ENCODE assay signal across 8 cellular contexts in the genomic region with DNA sequence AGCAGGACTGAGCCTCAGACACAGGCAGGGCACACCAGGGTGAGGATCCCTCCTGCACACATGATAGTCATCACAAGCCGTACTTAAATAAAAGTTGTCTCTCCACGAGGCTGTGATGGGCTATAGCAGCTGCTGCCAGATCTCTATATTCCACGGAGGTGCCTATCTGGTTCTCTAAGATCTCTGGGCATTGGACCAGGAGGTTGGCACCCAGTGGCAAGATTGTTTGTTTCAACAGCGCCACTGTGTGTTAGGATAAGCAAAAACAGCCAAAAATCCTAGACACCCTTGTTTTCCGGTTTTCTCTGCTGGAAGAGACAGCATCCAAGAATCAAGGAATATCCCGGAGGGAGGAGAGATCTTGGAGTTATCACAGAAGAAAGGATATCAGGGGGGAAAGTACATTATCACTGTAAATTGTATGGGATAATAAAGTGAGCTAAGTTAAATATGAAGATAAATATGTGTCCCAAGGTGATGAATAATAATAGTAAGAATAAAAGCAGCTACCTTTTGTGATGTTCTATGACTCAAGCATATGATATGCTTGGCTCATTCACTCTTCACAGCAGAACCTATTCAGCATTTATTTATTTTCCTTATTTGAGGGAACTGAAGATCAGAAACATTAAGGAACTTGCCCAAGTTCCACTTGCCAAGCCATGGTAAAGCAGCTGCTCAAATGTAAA.
DNase-seq lines count a peak whose midpoint lies in the region; ATAC-seq, FAIRE-seq and TF ChIP-seq lines count a peak whose summit lies in the region.

No MANE protein-coding gene starts in this region.

- no peak overlapping the region for H3K27ac Mint-ChIP-seq in CD14-positive monocyte

- TF ChIP-seq CTCF in CD14-positive monocyte (IDR thresholded peaks at IDR 0.05) (peak; percentile 42), bronchial epithelial cell (IDR thresholded peaks at IDR 0.05; ENCODE audit: insufficient read depth, low read length, severe bottlenecking) (peak; percentile 62)

- FAIRE-seq in bronchial epithelial cell (lab: Jason Lieb, UNC) (no peak), urothelium cell line (lab: Jason Lieb, UNC) (no peak)

- DNase-seq in CD14-positive monocyte (ENCODE audit: low spot score) (no peak), GM19238 (ENCODE audit: insufficient read length, low spot score) (peak; percentile 27), NCI-H460 (ENCODE audit: extremely low read depth, low read depth) (peak; percentile 57), bronchial epithelial cell (ENCODE audit: low read depth) (peak; percentile 74), left lobe of liver (ENCODE audit: low spot score) (peak; percentile 66), urothelium cell line (ENCODE audit: low spot score) (peak; percentile 76)

- no peak overlapping the region for H3K4me3 Mint-ChIP-seq in CD14-positive monocyte

- H3K36me3 ChIP-seq in bronchial epithelial cell (ENCODE audit: control insufficient read depth, insufficient read depth, low read length): no peaks in the 10 kb centered on the region

- H3K27me3 ChIP-seq in bronchial epithelial cell (ENCODE audit: control insufficient read depth, insufficient read depth, low read length): peaks cover 5% of the 10 kb centered on the region

- peaks cover 1 to 4% (median 1%) of the 10 kb centered on the region in 3 donors for H3K27me3 Mint-ChIP-seq in CD14-positive monocyte (ENCODE audit: low read depth in 3 of 3)

- H3K9me3 Mint-ChIP-seq in CD14-positive monocyte: peaks cover 0 to 5% (median 2%) of the 10 kb centered on the region in 7 donors

- ATAC-seq in left lobe of liver (peak; percentile 97), GM19395 (IDR thresholded peaks at IDR 0.05; ENCODE audit: unreplicated experiment) (no peak), GM21390 (IDR thresholded peaks at IDR 0.05; ENCODE audit: unreplicated experiment) (no peak)

- H3K4me3 ChIP-seq in bronchial epithelial cell (ENCODE audit: low read depth, low read length): no peak overlapping the region

- intact Hi-C loops in CD14-positive monocyte (cut with micrococcal nuclease): loop anchor here (10.0 kb wide), 2 partner anchors 125 to 215 kb away; no protein-coding TSS in a partner anchor

- H3K4me1 Mint-ChIP-seq in CD14-positive monocyte: peaks cover 4% of the 10 kb centered on the region

- no peaks in the 10 kb centered on the region for H3K36me3 Mint-ChIP-seq in CD14-positive monocyte
